ENCODE assay signal across 1 cellular context in genomic region chr17:50863221-50863843, GRCh38.
TF ChIP-seq lines count a peak whose summit lies in the region.

No MANE protein-coding gene starts in this region.

TF ChIP-seq in HepG2, 621 proteins besides CTCF, POLR2A, EP300 and RAD21 (continued from another document and continues in another):
- no peak; the same call in 1 of the 2 replicates for TF ChIP-seq PAXIP1 (CRISPR knock-in tag; conservative IDR thresholded peaks at IDR 0.05)
- TF ChIP-seq HMGA1 (CRISPR knock-in tag; conservative IDR thresholded peaks at IDR 0.05) = no peak
- no peak for TF ChIP-seq ZNF792 (CRISPR knock-in tag; IDR thresholded peaks at IDR 0.05)
- no peak for TF ChIP-seq LCORL (IDR thresholded peaks at IDR 0.05)
- peak; percentile 77 for TF ChIP-seq LCORL (CRISPR knock-in tag; IDR thresholded peaks at IDR 0.05)
- TF ChIP-seq ZNF280B (CRISPR knock-in tag; IDR thresholded peaks at IDR 0.05; ENCODE audit: borderline replicate concordance) = peak; percentile 47; the same call in 1 of the 2 replicates
- TF ChIP-seq EHMT2 (IDR thresholded peaks at IDR 0.05; ENCODE audit: borderline replicate concordance, low read depth, low read length) = no peak
- TF ChIP-seq BRCA1 (CRISPR knock-in tag; IDR thresholded peaks at IDR 0.05) = no peak
- no peak for TF ChIP-seq CAMTA2 (CRISPR knock-in tag; IDR thresholded peaks at IDR 0.05; ENCODE audit: borderline replicate concordance)
- no peak for TF ChIP-seq ATF1 (CRISPR knock-in tag; IDR thresholded peaks at IDR 0.05)
- no peak; the same call in 1 of the 2 replicates for TF ChIP-seq MIER3 (CRISPR knock-in tag; IDR thresholded peaks at IDR 0.05; ENCODE audit: borderline replicate concordance)
- TF ChIP-seq, protein P1, sequence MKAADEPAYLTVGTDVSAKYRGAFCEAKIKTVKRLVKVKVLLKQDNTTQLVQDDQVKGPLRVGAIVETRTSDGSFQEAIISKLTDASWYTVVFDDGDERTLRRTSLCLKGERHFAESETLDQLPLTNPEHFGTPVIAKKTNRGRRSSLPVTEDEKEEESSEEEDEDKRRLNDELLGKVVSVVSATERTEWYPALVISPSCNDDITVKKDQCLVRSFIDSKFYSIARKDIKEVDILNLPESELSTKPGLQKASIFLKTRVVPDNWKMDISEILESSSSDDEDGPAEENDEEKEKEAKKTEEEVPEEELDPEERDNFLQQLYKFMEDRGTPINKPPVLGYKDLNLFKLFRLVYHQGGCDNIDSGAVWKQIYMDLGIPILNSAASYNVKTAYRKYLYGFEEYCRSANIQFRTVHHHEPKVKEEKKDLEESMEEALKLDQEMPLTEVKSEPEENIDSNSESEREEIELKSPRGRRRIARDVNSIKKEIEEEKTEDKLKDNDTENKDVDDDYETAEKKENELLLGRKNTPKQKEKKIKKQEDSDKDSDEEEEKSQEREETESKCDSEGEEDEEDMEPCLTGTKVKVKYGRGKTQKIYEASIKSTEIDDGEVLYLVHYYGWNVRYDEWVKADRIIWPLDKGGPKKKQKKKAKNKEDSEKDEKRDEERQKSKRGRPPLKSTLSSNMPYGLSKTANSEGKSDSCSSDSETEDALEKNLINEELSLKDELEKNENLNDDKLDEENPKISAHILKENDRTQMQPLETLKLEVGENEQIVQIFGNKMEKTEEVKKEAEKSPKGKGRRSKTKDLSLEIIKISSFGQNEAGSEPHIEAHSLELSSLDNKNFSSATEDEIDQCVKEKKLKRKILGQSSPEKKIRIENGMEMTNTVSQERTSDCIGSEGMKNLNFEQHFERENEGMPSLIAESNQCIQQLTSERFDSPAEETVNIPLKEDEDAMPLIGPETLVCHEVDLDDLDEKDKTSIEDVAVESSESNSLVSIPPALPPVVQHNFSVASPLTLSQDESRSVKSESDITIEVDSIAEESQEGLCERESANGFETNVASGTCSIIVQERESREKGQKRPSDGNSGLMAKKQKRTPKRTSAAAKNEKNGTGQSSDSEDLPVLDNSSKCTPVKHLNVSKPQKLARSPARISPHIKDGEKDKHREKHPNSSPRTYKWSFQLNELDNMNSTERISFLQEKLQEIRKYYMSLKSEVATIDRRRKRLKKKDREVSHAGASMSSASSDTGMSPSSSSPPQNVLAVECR (CRISPR knock-in tag; IDR thresholded peaks at IDR 0.05; ENCODE audit: borderline replicate concordance) = peak; percentile 52; the same call in 1 of the 2 replicates
- no peak for TF ChIP-seq ZNF281 (CRISPR knock-in tag; IDR thresholded peaks at IDR 0.05; ENCODE audit: borderline replicate concordance)
- peak; percentile 81 for TF ChIP-seq RBM22 (optimal IDR thresholded peaks at IDR 0.05; ENCODE audit: low read length)
- TF ChIP-seq, protein P2, sequence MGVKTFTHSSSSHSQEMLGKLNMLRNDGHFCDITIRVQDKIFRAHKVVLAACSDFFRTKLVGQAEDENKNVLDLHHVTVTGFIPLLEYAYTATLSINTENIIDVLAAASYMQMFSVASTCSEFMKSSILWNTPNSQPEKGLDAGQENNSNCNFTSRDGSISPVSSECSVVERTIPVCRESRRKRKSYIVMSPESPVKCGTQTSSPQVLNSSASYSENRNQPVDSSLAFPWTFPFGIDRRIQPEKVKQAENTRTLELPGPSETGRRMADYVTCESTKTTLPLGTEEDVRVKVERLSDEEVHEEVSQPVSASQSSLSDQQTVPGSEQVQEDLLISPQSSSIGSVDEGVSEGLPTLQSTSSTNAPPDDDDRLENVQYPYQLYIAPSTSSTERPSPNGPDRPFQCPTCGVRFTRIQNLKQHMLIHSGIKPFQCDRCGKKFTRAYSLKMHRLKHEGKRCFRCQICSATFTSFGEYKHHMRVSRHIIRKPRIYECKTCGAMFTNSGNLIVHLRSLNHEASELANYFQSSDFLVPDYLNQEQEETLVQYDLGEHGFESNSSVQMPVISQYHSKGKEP (CRISPR knock-in tag; IDR thresholded peaks at IDR 0.05) = no peak
- TF ChIP-seq TFE3 (CRISPR knock-in tag; IDR thresholded peaks at IDR 0.05) = no peak
- TF ChIP-seq NR3C1 (CRISPR knock-in tag; IDR thresholded peaks at IDR 0.05) = no peak
- peak; percentile 48; the same call in 1 of the 2 replicates for TF ChIP-seq MED1 (CRISPR knock-in tag; IDR thresholded peaks at IDR 0.05)
- peak; percentile 40; the same call in 1 of the 2 replicates for TF ChIP-seq PATZ1 (CRISPR knock-in tag; IDR thresholded peaks at IDR 0.05)
- TF ChIP-seq ZNF761 (CRISPR knock-in tag; conservative IDR thresholded peaks at IDR 0.05) = no peak
- TF ChIP-seq ZFAT (CRISPR knock-in tag; conservative IDR thresholded peaks at IDR 0.05) = no peak
- no peak; the same call in 1 of the 2 replicates for TF ChIP-seq KDM5B (CRISPR knock-in tag; IDR thresholded peaks at IDR 0.05; ENCODE audit: borderline replicate concordance)
- TF ChIP-seq, protein P3, sequence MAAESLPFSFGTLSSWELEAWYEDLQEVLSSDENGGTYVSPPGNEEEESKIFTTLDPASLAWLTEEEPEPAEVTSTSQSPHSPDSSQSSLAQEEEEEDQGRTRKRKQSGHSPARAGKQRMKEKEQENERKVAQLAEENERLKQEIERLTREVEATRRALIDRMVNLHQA (CRISPR knock-in tag; IDR thresholded peaks at IDR 0.05) = no peak
- no peak for TF ChIP-seq ZNF329 (CRISPR knock-in tag; IDR thresholded peaks at IDR 0.05; ENCODE audit: low read depth)
- TF ChIP-seq ZSCAN29 (CRISPR knock-in tag; conservative IDR thresholded peaks at IDR 0.05) = no peak
- no peak for TF ChIP-seq ZNF354B (CRISPR knock-in tag; IDR thresholded peaks at IDR 0.05)
- TF ChIP-seq ZNF432 (CRISPR knock-in tag; IDR thresholded peaks at IDR 0.05; ENCODE audit: borderline replicate concordance) = no peak
- TF ChIP-seq ZNF781 (CRISPR knock-in tag; IDR thresholded peaks at IDR 0.05; ENCODE audit: borderline replicate concordance, not compliant biosample characterization) = no peak
- TF ChIP-seq FOXC1 (CRISPR knock-in tag; IDR thresholded peaks at IDR 0.05; ENCODE audit: borderline replicate concordance) = peak; percentile 43; the same call in 1 of the 2 replicates
- no peak for TF ChIP-seq MTERF4 (CRISPR knock-in tag; IDR thresholded peaks at IDR 0.05)
- TF ChIP-seq ZNF343 (CRISPR knock-in tag; IDR thresholded peaks at IDR 0.05) = no peak
- TF ChIP-seq SP140L (CRISPR knock-in tag; IDR thresholded peaks at IDR 0.05; ENCODE audit: borderline replicate concordance) = no peak
- TF ChIP-seq AFF4 (CRISPR knock-in tag; IDR thresholded peaks at IDR 0.05) = no peak
- no peak for TF ChIP-seq ARNT2 (CRISPR knock-in tag; IDR thresholded peaks at IDR 0.05; ENCODE audit: low read depth)
